Comparison of ENCODE assay signal across 8 cellular contexts in genomic region chr2:161278554-161279265, GRCh38. TPM values are rescaled to one million over a fixed set of nuclear protein-coding genes. Genes with fewer than 3 reads are reported as not detected.
DNase-seq lines count a peak whose midpoint lies in the region; FAIRE-seq and TF ChIP-seq lines count a peak whose summit lies in the region.
"Not testable (repeated sequence)": the region's sequence is repeated elsewhere in the genome, so short reads cannot be mapped to it uniquely, and the experiment has no call there.

No MANE protein-coding gene starts in this region.

- H3K36me3 ChIP-seq in kidney epithelial cell (ENCODE audit: control insufficient read depth, insufficient read depth, low read length) = not testable (repeated sequence)

- H3K27me3 ChIP-seq in kidney epithelial cell (ENCODE audit: control insufficient read depth, insufficient read depth, low read length) = not testable (repeated sequence)

- in situ Hi-C loops in T47D (cut with HindIII; ENCODE audit: low pct_unique_long_range_greater_than_20kb, low sequenced_read_pairs) = not testable (repeated sequence)

- FAIRE-seq in GM19239 (lab: Jason Lieb, UNC) = not testable (repeated sequence)

- DNase-seq in CD1c-positive myeloid dendritic cell (ENCODE audit: extremely low spot score) = peak; percentile 25
- peak; percentile 53 for DNase-seq in GM19239 (ENCODE audit: insufficient read length, low spot score)
- peak; percentile 49 for DNase-seq in LNCaP clone FGC (ENCODE audit: low read depth)
- DNase-seq in activated CD4-positive, CD25-positive, alpha-beta regulatory T cell treated with anti-CD3 and anti-CD28 coated beads, Interleukin-2, amount 50 U/mL, for 16 hours (ENCODE audit: low read depth, low spot score) = peak; percentile 36
- peak; percentile 26 to 63 for DNase-seq in T47D (ENCODE audit: low read depth in 1 of 2, low spot score in 1 of 2)
- DNase-seq in fibroblast of the aortic adventitia (ENCODE audit: low read depth) = peak; percentile 15
- peak; percentile 2 for DNase-seq in kidney epithelial cell (ENCODE audit: low read depth)
- DNase-seq in stimulated activated CD4-positive, alpha-beta T cell treated with anti-CD3 and anti-CD28 coated beads, Interleukin-15, amount 100 ng/mL, for 24 hours = peak; percentile 9

- not testable (repeated sequence) for H3K4me3 ChIP-seq in LNCaP clone FGC (ENCODE audit: low read depth, low read length); fibroblast of the aortic adventitia (ENCODE audit: low read depth, low read length); kidney epithelial cell (ENCODE audit: low read depth, low read length)

- not testable (repeated sequence) for TF ChIP-seq CTCF in LNCaP clone FGC (IDR thresholded peaks at IDR 0.05; ENCODE audit: control insufficient read depth, extremely low read depth, insufficient read depth); fibroblast of the aortic adventitia (IDR thresholded peaks at IDR 0.05; ENCODE audit: insufficient read depth, low read length); kidney epithelial cell (IDR thresholded peaks at IDR 0.05; ENCODE audit: insufficient read depth, low read length, poor library complexity, severe bottlenecking)

RNA-seq across cellular contexts. Expression of gene PSMD14, which starts 29.5 kb away (rescaled TPM):
- total RNA-seq in fibroblast of the aortic adventitia (ENCODE audit: low replicate concordance) (64.4 and 103 TPM in 2 replicates), kidney epithelial cell (96.1 and 109 TPM in 2 replicates)

Comparison
In these comparisons a context has a peak if more than half of its experiments do, and no peak if none do; other contexts are left out.
1. DNase-seq: peak in every context shown above with its lines; median percentile 53 in GM19239; 49 in LNCaP clone FGC; 44 in T47D; 36 in activated CD4-positive, CD25-positive, alpha-beta regulatory T cell treated with anti-CD3 and anti-CD28 coated beads, Interleukin-2, amount 50 U/mL, for 16 hours; 25 in CD1c-positive myeloid dendritic cell; 15 in fibroblast of the aortic adventitia; 9 in stimulated activated CD4-positive, alpha-beta T cell treated with anti-CD3 and anti-CD28 coated beads, Interleukin-15, amount 100 ng/mL, for 24 hours; 2 in kidney epithelial cell.